8 cellular contexts compared by ENCODE assay signal in the genomic region with DNA sequence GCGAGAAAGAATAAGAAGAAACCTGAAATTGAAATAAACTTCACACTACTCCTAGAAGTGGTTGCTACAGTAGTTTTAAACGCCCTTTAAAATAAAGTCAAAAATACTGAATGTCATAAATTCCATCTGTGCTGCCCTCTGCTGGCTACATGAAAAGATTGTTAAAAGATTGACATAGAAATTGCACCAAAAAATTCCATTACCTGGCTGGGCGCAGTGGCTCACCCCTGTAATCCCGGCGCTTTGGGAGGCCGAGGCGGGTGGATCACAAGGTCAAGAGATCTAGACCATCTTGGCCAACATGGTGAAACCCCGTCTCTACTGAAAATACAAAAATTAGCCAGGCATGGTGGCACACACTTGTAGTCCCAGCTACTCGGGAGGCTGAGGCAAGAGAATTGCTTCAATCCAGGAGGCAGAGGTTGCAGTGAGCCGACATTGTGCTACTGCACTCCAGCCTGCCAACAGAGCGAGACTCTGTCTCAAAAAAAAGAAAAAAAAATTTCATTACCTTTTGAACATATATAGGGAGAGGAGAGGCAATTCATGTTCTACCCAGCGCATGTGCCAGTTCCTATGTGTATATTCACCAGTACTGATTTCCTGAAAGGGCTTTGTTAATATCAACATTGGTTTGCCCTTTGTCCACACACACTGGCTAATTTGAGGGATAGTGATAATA. TPM values are rescaled to one million over a fixed set of nuclear protein-coding genes. Genes with fewer than 3 reads are reported as not detected.
A peak's percentile ranks its signal among the peaks of the same experiment; 100 is the strongest.
DNase-seq lines count a peak whose midpoint lies in the region; ATAC-seq and TF ChIP-seq lines count a peak whose summit lies in the region.

No MANE protein-coding gene starts in this region.

- ATAC-seq in HG03139 (IDR thresholded peaks at IDR 0.05; ENCODE audit: unreplicated experiment) = no peak

- TF ChIP-seq CTCF in OCI-LY3 (IDR thresholded peaks at IDR 0.05; ENCODE audit: low read depth, low read length) = peak; percentile 63
- peak; percentile 44 to 63 (median 53) for TF ChIP-seq CTCF in ascending aorta (IDR thresholded peaks at IDR 0.05)
- peak; percentile 21 to 66 for TF ChIP-seq CTCF in suprapubic skin (IDR thresholded peaks at IDR 0.05)

- H3K4me2 ChIP-seq in OCI-LY3 (ENCODE audit: low read length) = peak overlapping the region; percentile 4; the same call in 1 of the 2 replicates

- intact Hi-C loops in ascending aorta (cut with DNase I) = loop anchor here (2.0 kb wide), 1 partner anchor 249 kb away; no protein-coding TSS in a partner anchor

- H3K9ac ChIP-seq in OCI-LY3 (ENCODE audit: low read length) = no peak overlapping the region

- H3K27ac ChIP-seq in OCI-LY3 (ENCODE audit: low read length) (no peak overlapping the region), ascending aorta (no peak overlapping the region), layer of hippocampus (ENCODE audit: low read depth, low read length) (peak overlapping the region; percentile 10), suprapubic skin (peak overlapping the region; percentile 42)

- H2AFZ ChIP-seq in OCI-LY3 (ENCODE audit: low read depth, low read length) = no peak overlapping the region

- TF ChIP-seq POLR2A in suprapubic skin (IDR thresholded peaks at IDR 0.05) = no peak

- H3K4me3 ChIP-seq in OCI-LY3 (ENCODE audit: low read length) (no peak overlapping the region), ascending aorta (no peak overlapping the region), suprapubic skin (no peak overlapping the region)

- peaks cover 98% of the 10 kb centered on the region for H3K79me2 ChIP-seq in OCI-LY3 (ENCODE audit: low read length)

- H3K4me1 ChIP-seq in OCI-LY3 (ENCODE audit: low read length) = peaks cover 21% of the 10 kb centered on the region
- H3K4me1 ChIP-seq in ascending aorta = peaks cover 0 to 2% of the 10 kb centered on the region in 2 donors
- H3K4me1 ChIP-seq in suprapubic skin = peaks cover 68% of the 10 kb centered on the region

- H3K27me3 ChIP-seq in OCI-LY3 (ENCODE audit: low read depth, low read length) (no peaks in the 10 kb centered on the region), ascending aorta (no peaks in the 10 kb centered on the region), layer of hippocampus (ENCODE audit: control insufficient read depth, insufficient read depth, low read length) (no peaks in the 10 kb centered on the region), suprapubic skin (no peaks in the 10 kb centered on the region)

- WGBS in suprapubic skin = 59% methylated on average over 12 of the region's 12 CpGs

- TF ChIP-seq EP300 in suprapubic skin (IDR thresholded peaks at IDR 0.05) = no peak

- H3K9me3 ChIP-seq in OCI-LY3 (ENCODE audit: insufficient read depth, low read length) (no peaks in the 10 kb centered on the region), ascending aorta (no peaks in the 10 kb centered on the region), suprapubic skin (no peaks in the 10 kb centered on the region)

- DNase-seq in activated CD4-positive, alpha-beta T cell treated with anti-CD3 and anti-CD28 coated beads for 4 hours = peak; percentile 60 to 73
- no peak for DNase-seq in activated CD4-positive, alpha-beta T cell treated with anti-CD3 and anti-CD28 coated beads, Interleukin-2, amount 50 U/mL, for 48 hours
- DNase-seq in ascending aorta (ENCODE audit: low spot score in 2 of 2) (no peak), suprapubic skin (ENCODE audit: low spot score in 2 of 2) (no peak), AG08395 (ENCODE audit: low spot score) (no peak)

- H3K36me3 ChIP-seq in OCI-LY3 (replicated peaks; ENCODE audit: low read depth, low read length) (peaks cover 11% of the 10 kb centered on the region), ascending aorta (peaks cover 0 to 6% of the 10 kb centered on the region in 2 donors), suprapubic skin (no peaks in the 10 kb centered on the region)

- peaks cover 80% of the 10 kb centered on the region for H4K20me1 ChIP-seq in OCI-LY3 (ENCODE audit: insufficient read depth, low read length)

RNA-seq across cellular contexts. Expression of gene CYTH1, which starts 36.5 kb away (rescaled TPM):
- 46.5 TPM for total RNA-seq in ascending aorta
- total RNA-seq in suprapubic skin = 10 to 100 TPM; 57.6 to 88.6 (median 74.9) TPM

Comparison
In these comparisons a context has a peak if more than half of its experiments do, and no peak if none do; other contexts are left out.
1. DNase-seq: peak in activated CD4-positive, alpha-beta T cell treated with anti-CD3 and anti-CD28 coated beads for 4 hours (2 of 2); none in activated CD4-positive, alpha-beta T cell treated with anti-CD3 and anti-CD28 coated beads, Interleukin-2, amount 50 U/mL, for 48 hours (0 of 2), ascending aorta (0 of 2), suprapubic skin (0 of 2) and AG08395 (single experiment).
2. H3K27ac ChIP-seq: peak in layer of hippocampus (single experiment) and suprapubic skin (single experiment); none in OCI-LY3 (single experiment) and ascending aorta (0 of 2).
3. Peak in every context shown above with its lines, with median percentiles within 50 percentile points of each other: CTCF ChIP-seq.